Comparison of ENCODE assay signal across 3 cellular contexts in the genomic region with DNA sequence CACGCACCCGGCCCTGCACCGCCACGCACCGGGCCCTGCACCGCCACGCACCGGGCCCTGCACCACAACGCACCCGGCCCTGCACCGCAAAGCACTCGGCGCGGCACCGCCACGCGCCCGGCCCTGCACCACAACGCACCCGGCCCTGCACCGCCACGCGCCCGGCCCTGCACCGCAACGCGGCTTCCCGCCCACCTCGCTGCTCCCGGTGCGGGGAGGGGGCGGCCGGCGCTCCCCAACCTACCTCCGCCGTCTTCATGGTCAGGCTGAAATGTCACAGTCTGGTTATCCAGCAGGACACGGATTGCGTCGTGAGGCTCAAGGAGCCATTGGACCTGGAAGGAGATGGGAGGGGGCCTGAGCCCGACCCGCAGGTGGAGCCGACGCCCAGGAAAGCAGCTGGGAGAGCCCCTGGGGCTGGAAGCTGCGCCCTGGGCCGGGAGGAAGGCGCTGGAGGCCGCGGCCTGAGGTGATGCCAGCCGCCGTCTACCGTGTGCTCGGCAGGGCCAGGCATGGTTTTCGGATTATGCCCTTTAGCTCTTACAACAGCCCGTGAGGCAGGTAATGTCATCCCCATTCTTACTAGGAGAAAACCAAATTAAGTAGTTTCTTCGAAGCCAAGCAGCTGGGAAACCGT.
TF ChIP-seq lines count a peak whose summit lies in the region.

No MANE protein-coding gene starts in this region.

TF ChIP-seq in SK-N-SH, 30 proteins besides CTCF, POLR2A, EP300 and RAD21:
- no peak for TF ChIP-seq JUND (IDR thresholded peaks at IDR 0.05)
- no peak for TF ChIP-seq RCOR1 (IDR thresholded peaks at IDR 0.05; ENCODE audit: low read length)
- no peak for TF ChIP-seq USF2 (IDR thresholded peaks at IDR 0.05; ENCODE audit: borderline replicate concordance, low read depth, low read length)
- TF ChIP-seq MXI1 (IDR thresholded peaks at IDR 0.05; ENCODE audit: low read depth, low read length), result no peak
- no peak for TF ChIP-seq NRF1 (IDR thresholded peaks at IDR 0.05; ENCODE audit: low read depth, low read length)
- TF ChIP-seq GATA2 (CRISPR knock-in tag; IDR thresholded peaks at IDR 0.05), result no peak
- no peak for TF ChIP-seq YY1 (IDR thresholded peaks at IDR 0.05; ENCODE audit: low read depth)
- TF ChIP-seq RXRA (IDR thresholded peaks at IDR 0.05; ENCODE audit: borderline replicate concordance, low read depth), result no peak

TF ChIP-seq in SK-N-SH treated with all-trans-retinoic acid at 6 μM for 48 hours, 23 proteins besides CTCF, POLR2A, EP300 and RAD21:
- no peak for TF ChIP-seq GLIS3 (CRISPR knock-in tag; IDR thresholded peaks at IDR 0.05)
- no peak for TF ChIP-seq TOX (CRISPR knock-in tag; IDR thresholded peaks at IDR 0.05; ENCODE audit: borderline replicate concordance)
- no peak for TF ChIP-seq RARB (CRISPR knock-in tag; IDR thresholded peaks at IDR 0.05)
- TF ChIP-seq SNAI2 (CRISPR knock-in tag; IDR thresholded peaks at IDR 0.05), result no peak
- TF ChIP-seq OSR1 (CRISPR knock-in tag; IDR thresholded peaks at IDR 0.05), result no peak
- TF ChIP-seq ZFP3 (CRISPR knock-in tag; IDR thresholded peaks at IDR 0.05), result no peak
- no peak for TF ChIP-seq ARNTL (CRISPR knock-in tag; IDR thresholded peaks at IDR 0.05; ENCODE audit: borderline replicate concordance, low read depth)
- no peak for TF ChIP-seq ZFP30 (CRISPR knock-in tag; IDR thresholded peaks at IDR 0.05)
- TF ChIP-seq, protein P1, sequence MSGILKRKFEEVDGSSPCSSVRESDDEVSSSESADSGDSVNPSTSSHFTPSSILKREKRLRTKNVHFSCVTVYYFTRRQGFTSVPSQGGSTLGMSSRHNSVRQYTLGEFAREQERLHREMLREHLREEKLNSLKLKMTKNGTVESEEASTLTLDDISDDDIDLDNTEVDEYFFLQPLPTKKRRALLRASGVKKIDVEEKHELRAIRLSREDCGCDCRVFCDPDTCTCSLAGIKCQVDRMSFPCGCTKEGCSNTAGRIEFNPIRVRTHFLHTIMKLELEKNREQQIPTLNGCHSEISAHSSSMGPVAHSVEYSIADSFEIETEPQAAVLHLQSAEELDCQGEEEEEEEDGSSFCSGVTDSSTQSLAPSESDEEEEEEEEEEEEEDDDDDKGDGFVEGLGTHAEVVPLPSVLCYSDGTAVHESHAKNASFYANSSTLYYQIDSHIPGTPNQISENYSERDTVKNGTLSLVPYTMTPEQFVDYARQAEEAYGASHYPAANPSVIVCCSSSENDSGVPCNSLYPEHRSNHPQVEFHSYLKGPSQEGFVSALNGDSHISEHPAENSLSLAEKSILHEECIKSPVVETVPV (CRISPR knock-in tag; IDR thresholded peaks at IDR 0.05), result no peak
- TF ChIP-seq ZNF70 (CRISPR knock-in tag; IDR thresholded peaks at IDR 0.05), result no peak
- TF ChIP-seq ZC3H10 (CRISPR knock-in tag; IDR thresholded peaks at IDR 0.05), result no peak
- TF ChIP-seq ZNF565 (CRISPR knock-in tag; conservative IDR thresholded peaks at IDR 0.05; ENCODE audit: low read depth), result no peak

TF ChIP-seq in HepG2, 621 proteins besides CTCF, POLR2A, EP300 and RAD21:
- TF ChIP-seq, protein P2, sequence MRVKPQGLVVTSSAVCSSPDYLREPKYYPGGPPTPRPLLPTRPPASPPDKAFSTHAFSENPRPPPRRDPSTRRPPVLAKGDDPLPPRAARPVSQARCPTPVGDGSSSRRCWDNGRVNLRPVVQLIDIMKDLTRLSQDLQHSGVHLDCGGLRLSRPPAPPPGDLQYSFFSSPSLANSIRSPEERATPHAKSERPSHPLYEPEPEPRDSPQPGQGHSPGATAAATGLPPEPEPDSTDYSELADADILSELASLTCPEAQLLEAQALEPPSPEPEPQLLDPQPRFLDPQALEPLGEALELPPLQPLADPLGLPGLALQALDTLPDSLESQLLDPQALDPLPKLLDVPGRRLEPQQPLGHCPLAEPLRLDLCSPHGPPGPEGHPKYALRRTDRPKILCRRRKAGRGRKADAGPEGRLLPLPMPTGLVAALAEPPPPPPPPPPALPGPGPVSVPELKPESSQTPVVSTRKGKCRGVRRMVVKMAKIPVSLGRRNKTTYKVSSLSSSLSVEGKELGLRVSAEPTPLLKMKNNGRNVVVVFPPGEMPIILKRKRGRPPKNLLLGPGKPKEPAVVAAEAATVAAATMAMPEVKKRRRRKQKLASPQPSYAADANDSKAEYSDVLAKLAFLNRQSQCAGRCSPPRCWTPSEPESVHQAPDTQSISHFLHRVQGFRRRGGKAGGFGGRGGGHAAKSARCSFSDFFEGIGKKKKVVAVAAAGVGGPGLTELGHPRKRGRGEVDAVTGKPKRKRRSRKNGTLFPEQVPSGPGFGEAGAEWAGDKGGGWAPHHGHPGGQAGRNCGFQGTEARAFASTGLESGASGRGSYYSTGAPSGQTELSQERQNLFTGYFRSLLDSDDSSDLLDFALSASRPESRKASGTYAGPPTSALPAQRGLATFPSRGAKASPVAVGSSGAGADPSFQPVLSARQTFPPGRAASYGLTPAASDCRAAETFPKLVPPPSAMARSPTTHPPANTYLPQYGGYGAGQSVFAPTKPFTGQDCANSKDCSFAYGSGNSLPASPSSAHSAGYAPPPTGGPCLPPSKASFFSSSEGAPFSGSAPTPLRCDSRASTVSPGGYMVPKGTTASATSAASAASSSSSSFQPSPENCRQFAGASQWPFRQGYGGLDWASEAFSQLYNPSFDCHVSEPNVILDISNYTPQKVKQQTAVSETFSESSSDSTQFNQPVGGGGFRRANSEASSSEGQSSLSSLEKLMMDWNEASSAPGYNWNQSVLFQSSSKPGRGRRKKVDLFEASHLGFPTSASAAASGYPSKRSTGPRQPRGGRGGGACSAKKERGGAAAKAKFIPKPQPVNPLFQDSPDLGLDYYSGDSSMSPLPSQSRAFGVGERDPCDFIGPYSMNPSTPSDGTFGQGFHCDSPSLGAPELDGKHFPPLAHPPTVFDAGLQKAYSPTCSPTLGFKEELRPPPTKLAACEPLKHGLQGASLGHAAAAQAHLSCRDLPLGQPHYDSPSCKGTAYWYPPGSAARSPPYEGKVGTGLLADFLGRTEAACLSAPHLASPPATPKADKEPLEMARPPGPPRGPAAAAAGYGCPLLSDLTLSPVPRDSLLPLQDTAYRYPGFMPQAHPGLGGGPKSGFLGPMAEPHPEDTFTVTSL (CRISPR knock-in tag; IDR thresholded peaks at IDR 0.05; ENCODE audit: borderline replicate concordance), result no peak
- TF ChIP-seq ZNF235 (CRISPR knock-in tag; IDR thresholded peaks at IDR 0.05; ENCODE audit: borderline replicate concordance) (no peak), ZNF101 (CRISPR knock-in tag; IDR thresholded peaks at IDR 0.05; ENCODE audit: borderline replicate concordance, low read depth) (no peak), ZBTB44 (CRISPR knock-in tag; IDR thresholded peaks at IDR 0.05) (no peak)
